In genomic region chr1:11784256-11784992, GRCh38 we compare ENCODE assay signal across 10 cellular contexts. TPM values are rescaled to one million over a fixed set of nuclear protein-coding genes. Genes with fewer than 3 reads are reported as not detected.
A peak's percentile ranks its signal among the peaks of the same experiment; 100 is the strongest.
DNase-seq lines count a peak whose midpoint lies in the region; ATAC-seq, FAIRE-seq and TF ChIP-seq lines count a peak whose summit lies in the region.
"Had no signal": no experiment of that assay in that cellular context is flagged by ENCODE, and none has a peak within 500 bp of the region (broad histone marks: within the 10 kb centered on the region; RNA-seq: fewer than 3 reads in every experiment).

No MANE protein-coding gene starts in this region.

- H3K9me3 Mint-ChIP-seq in GM23338 (no peaks in the 10 kb centered on the region), astrocyte (ENCODE audit: unreplicated experiment) (no peaks in the 10 kb centered on the region)
- no peaks in the 10 kb centered on the region for H3K9me3 Mint-ChIP-seq in stimulated activated effector memory CD8-positive, alpha-beta T cell treated with anti-CD3 and anti-CD28 coated beads, Interleukin-12 subunit alpha, Interleukin-12 subunit beta, amount 100 ng/mL, for 72 hours

- no peak overlapping the region for H3K4me3 Mint-ChIP-seq in GM23338
- H3K4me3 Mint-ChIP-seq in astrocyte (ENCODE audit: unreplicated experiment), result no peak overlapping the region
- peak overlapping the region; percentile 33 for H3K4me3 Mint-ChIP-seq in stimulated activated effector memory CD8-positive, alpha-beta T cell treated with anti-CD3 and anti-CD28 coated beads, Interleukin-12 subunit alpha, Interleukin-12 subunit beta, amount 100 ng/mL, for 72 hours

- TF ChIP-seq CTCF in GM23338 (conservative IDR thresholded peaks at IDR 0.05; ENCODE audit: low read depth in 2 of 2) (no peak), astrocyte (IDR thresholded peaks at IDR 0.05; ENCODE audit: insufficient read depth, low read depth, low read length) (no peak), lower lobe of right lung (IDR thresholded peaks at IDR 0.05) (no peak), kidney (IDR thresholded peaks at IDR 0.05; ENCODE audit: borderline replicate concordance, extremely low read depth, insufficient read depth) (no peak)

- peak; percentile 1; the same call in 2 of the 3 replicates for ATAC-seq in GM23338
- ATAC-seq in lower lobe of right lung, result no peak
- ATAC-seq in stimulated activated effector memory CD8-positive, alpha-beta T cell treated with anti-CD3 and anti-CD28 coated beads, Interleukin-12 subunit alpha, Interleukin-12 subunit beta, amount 100 ng/mL, for 72 hours, result no peak
- ATAC-seq in GM21528 (IDR thresholded peaks at IDR 0.05; ENCODE audit: low FRiP score, unreplicated experiment), result no peak

- intact Hi-C loops in lower lobe of right lung (cut with DNase I) (no loop called here), kidney (cut with DNase I) (no loop called here)

- H3K27me3 Mint-ChIP-seq in GM23338 (ENCODE audit: insufficient read depth, low read depth, poor library complexity) (peaks cover 2% of the 10 kb centered on the region), astrocyte (ENCODE audit: low read depth, unreplicated experiment) (peaks cover 2% of the 10 kb centered on the region)

- peak overlapping the region; percentile 88 for H2AFZ ChIP-seq in GM23338
- peak overlapping the region; percentile 66 for H2AFZ ChIP-seq in astrocyte (ENCODE audit: low read depth, low read length)

- DNase-seq in GM23338 (ENCODE audit: low spot score), result no peak
- no peak for DNase-seq in astrocyte (ENCODE audit: low read depth)
- no peak for DNase-seq in lower lobe of right lung
- no peak for DNase-seq in stimulated activated effector memory CD8-positive, alpha-beta T cell treated with anti-CD3 and anti-CD28 coated beads, Interleukin-12 subunit alpha, Interleukin-12 subunit beta, amount 100 ng/mL, for 72 hours (ENCODE audit: low spot score in 2 of 2)
- no peak for DNase-seq in GOT3 (lab: John Stamatoyannopoulos, UW)
- no peak for DNase-seq in kidney
- no peak for DNase-seq in MV-4-11 (lab: John Stamatoyannopoulos, UW)
- DNase-seq: NCI-H2171 treated with DMSO at 0.1 percent for 48 hours had no signal

- H3K27ac Mint-ChIP-seq in GM23338 (no peak overlapping the region), astrocyte (ENCODE audit: unreplicated experiment) (no peak overlapping the region)
- no peak overlapping the region for H3K27ac Mint-ChIP-seq in stimulated activated effector memory CD8-positive, alpha-beta T cell treated with anti-CD3 and anti-CD28 coated beads, Interleukin-12 subunit alpha, Interleukin-12 subunit beta, amount 100 ng/mL, for 72 hours

- no peaks in the 10 kb centered on the region for H3K9me3 ChIP-seq in astrocyte (ENCODE audit: insufficient read depth, low read depth, low read length)
- H3K9me3 ChIP-seq in lower lobe of right lung, result no peaks in the 10 kb centered on the region
- H3K9me3 ChIP-seq in kidney (ENCODE audit: control insufficient read depth in 1 of 2, low read length in 2 of 2), result no peaks in the 10 kb centered on the region

- peaks cover 37% of the 10 kb centered on the region for H3K4me1 Mint-ChIP-seq in GM23338
- peaks cover 6% of the 10 kb centered on the region for H3K4me1 Mint-ChIP-seq in astrocyte (ENCODE audit: low read depth, unreplicated experiment)
- no peaks in the 10 kb centered on the region for H3K4me1 Mint-ChIP-seq in stimulated activated effector memory CD8-positive, alpha-beta T cell treated with anti-CD3 and anti-CD28 coated beads, Interleukin-12 subunit alpha, Interleukin-12 subunit beta, amount 100 ng/mL, for 72 hours

- no peaks in the 10 kb centered on the region for H4K20me1 ChIP-seq in GM23338 (replicated peaks; ENCODE audit: insufficient read depth)
- H4K20me1 ChIP-seq in astrocyte (ENCODE audit: insufficient read depth, low read length), result no peaks in the 10 kb centered on the region

- peaks cover 22% of the 10 kb centered on the region for H3F3A ChIP-seq in GM23338 (replicated peaks; ENCODE audit: low read depth)

- H3K4me3 ChIP-seq in GM23338 (peak overlapping the region; percentile 46), astrocyte (ENCODE audit: insufficient read depth, low read depth, low read length) (no peak overlapping the region), lower lobe of right lung (peak overlapping the region; percentile 37), kidney (ENCODE audit: low read length in 2 of 2) (peak overlapping the region in 1 of 2 donors; percentile 49)
- H3K4me3 ChIP-seq: SK-N-MC had no signal

- no peaks in the 10 kb centered on the region for H3K36me3 ChIP-seq in GM23338 (ENCODE audit: insufficient read depth)
- H3K36me3 ChIP-seq in astrocyte (ENCODE audit: insufficient read depth, low read length), result no peaks in the 10 kb centered on the region
- peaks cover 5% of the 10 kb centered on the region for H3K36me3 ChIP-seq in lower lobe of right lung
- no peaks in the 10 kb centered on the region for H3K36me3 ChIP-seq in kidney (ENCODE audit: control insufficient read depth in 1 of 2, insufficient read depth in 2 of 2, low read length in 2 of 2)

- H3K27me3 ChIP-seq in GM23338 (ENCODE audit: insufficient read depth) (no peaks in the 10 kb centered on the region), astrocyte (ENCODE audit: insufficient read depth, low read length) (no peaks in the 10 kb centered on the region), lower lobe of right lung (ENCODE audit: low read depth) (no peaks in the 10 kb centered on the region)

- FAIRE-seq in astrocyte (lab: Jason Lieb, UNC) (no peak), kidney (lab: Jason Lieb, UNC) (no peak)

- H3K4me1 ChIP-seq in GM23338 (ENCODE audit: insufficient read depth) (peaks cover 38% of the 10 kb centered on the region), astrocyte (ENCODE audit: insufficient read depth, low read length) (peaks cover 17% of the 10 kb centered on the region), lower lobe of right lung (peaks cover 53% of the 10 kb centered on the region), kidney (ENCODE audit: control insufficient read depth in 1 of 2, insufficient read depth in 1 of 2, low read depth in 1 of 2, low read length in 2 of 2) (peaks cover 30 to 41% of the 10 kb centered on the region in 2 donors)

- H3K9ac ChIP-seq in astrocyte (ENCODE audit: low read length) (peak overlapping the region; percentile 1), kidney (ENCODE audit: low read length in 2 of 2) (peak overlapping the region in 1 of 2 donors; percentile 51)

- H3K4me2 ChIP-seq in GM23338 (peak overlapping the region; percentile 72), astrocyte (ENCODE audit: low read length) (peak overlapping the region; percentile 75)

- H3K36me3 Mint-ChIP-seq in GM23338 (ENCODE audit: low read depth) (no peaks in the 10 kb centered on the region), astrocyte (ENCODE audit: low read depth, unreplicated experiment) (no peaks in the 10 kb centered on the region)
- H3K36me3 Mint-ChIP-seq in stimulated activated effector memory CD8-positive, alpha-beta T cell treated with anti-CD3 and anti-CD28 coated beads, Interleukin-12 subunit alpha, Interleukin-12 subunit beta, amount 100 ng/mL, for 72 hours, result no peaks in the 10 kb centered on the region

- H3K79me2 ChIP-seq in GM23338 (replicated peaks; ENCODE audit: insufficient read depth), result no peaks in the 10 kb centered on the region
- H3K79me2 ChIP-seq in astrocyte (ENCODE audit: insufficient read depth, low read length), result no peaks in the 10 kb centered on the region

- H3K9me2 ChIP-seq in GM23338 (ENCODE audit: insufficient read depth), result no peaks in the 10 kb centered on the region

- H3K27ac ChIP-seq in GM23338 (ENCODE audit: low read depth) (peak overlapping the region; percentile 78; the same call in 1 of the 2 replicates), astrocyte (ENCODE audit: low read depth, low read length) (no peak overlapping the region), lower lobe of right lung (peak overlapping the region; percentile 72), kidney (ENCODE audit: low read depth in 2 of 2, low read length in 2 of 2) (peak overlapping the region in 1 of 2 donors; percentile 41)
- H3K27ac ChIP-seq: SK-N-MC had no signal

TF ChIP-seq in GM23338, 12 proteins besides CTCF, POLR2A, EP300 and RAD21 (continues in another document):
- TF ChIP-seq EZH2 (IDR thresholded peaks at IDR 0.05; ENCODE audit: low read depth, unreplicated experiment) (no peak), ZNF114 (CRISPR knock-in tag; IDR thresholded peaks at IDR 0.05) (no peak)

RNA-seq across cellular contexts. Expression of gene MTHFR, which starts 21.3 kb away (rescaled TPM):
- total RNA-seq in GM23338 (2014; rRNA removed; shearing (Covaris generic)), result 21.6 and 26.4 TPM in 2 replicates
- polyA plus RNA-seq in GM23338 (2016; fragmentation: Nextera tagmentation; extraction: Ambion mirVana) (5.7 and 6.9 TPM in 2 replicates), kidney (ENCODE audit: insufficient read depth, low read depth, low replicate concordance) (10.6 TPM)
- total RNA-seq in astrocyte (11.5 and 13.0 TPM in 2 replicates), lower lobe of right lung (45.4 TPM), kidney (65.5 TPM)

RNA-seq across cellular contexts. Expression of gene CLCN6, which starts 21.6 kb away (rescaled TPM):
- 16.3 and 22.6 TPM in 2 replicates for total RNA-seq in GM23338 (2014; rRNA removed; shearing (Covaris generic))
- polyA plus RNA-seq in GM23338 (2016; fragmentation: Nextera tagmentation; extraction: Ambion mirVana) (13.0 and 16.0 TPM in 2 replicates), kidney (ENCODE audit: insufficient read depth, low read depth, low replicate concordance) (7.1 TPM)
- total RNA-seq in astrocyte (16.7 and 22.4 TPM in 2 replicates), lower lobe of right lung (29.2 TPM), kidney (26.0 TPM)

RNA-seq across cellular contexts. Expression of gene C1orf167, which starts 22.4 kb away (rescaled TPM):
- 1.7 and 6.0 TPM in 2 replicates for total RNA-seq in GM23338 (2014; rRNA removed; shearing (Covaris generic))
- polyA plus RNA-seq in GM23338 (2016; fragmentation: Nextera tagmentation; extraction: Ambion mirVana), result 2.2 TPM in 2 replicates
- not detected in 2 replicates for total RNA-seq in astrocyte
- 2.2 TPM for total RNA-seq in lower lobe of right lung
- total RNA-seq in kidney, result 4.2 TPM
- 1.9 TPM for polyA plus RNA-seq in kidney (ENCODE audit: insufficient read depth, low read depth, low replicate concordance)

RNA-seq across cellular contexts. Expression of gene AGTRAP, which starts 48.5 kb away (rescaled TPM):
- 88.7 and 102 TPM in 2 replicates for total RNA-seq in GM23338 (2014; rRNA removed; shearing (Covaris generic))
- 79.0 and 79.4 TPM in 2 replicates for polyA plus RNA-seq in GM23338 (2016; fragmentation: Nextera tagmentation; extraction: Ambion mirVana)
- 38.7 and 46.3 TPM in 2 replicates for total RNA-seq in astrocyte
- 64.5 TPM for total RNA-seq in lower lobe of right lung
- 66.1 TPM for total RNA-seq in kidney
- 140 TPM for polyA plus RNA-seq in kidney (ENCODE audit: insufficient read depth, low read depth, low replicate concordance)
